Comparison of ENCODE assay signal across 8 cellular contexts in the genomic region with DNA sequence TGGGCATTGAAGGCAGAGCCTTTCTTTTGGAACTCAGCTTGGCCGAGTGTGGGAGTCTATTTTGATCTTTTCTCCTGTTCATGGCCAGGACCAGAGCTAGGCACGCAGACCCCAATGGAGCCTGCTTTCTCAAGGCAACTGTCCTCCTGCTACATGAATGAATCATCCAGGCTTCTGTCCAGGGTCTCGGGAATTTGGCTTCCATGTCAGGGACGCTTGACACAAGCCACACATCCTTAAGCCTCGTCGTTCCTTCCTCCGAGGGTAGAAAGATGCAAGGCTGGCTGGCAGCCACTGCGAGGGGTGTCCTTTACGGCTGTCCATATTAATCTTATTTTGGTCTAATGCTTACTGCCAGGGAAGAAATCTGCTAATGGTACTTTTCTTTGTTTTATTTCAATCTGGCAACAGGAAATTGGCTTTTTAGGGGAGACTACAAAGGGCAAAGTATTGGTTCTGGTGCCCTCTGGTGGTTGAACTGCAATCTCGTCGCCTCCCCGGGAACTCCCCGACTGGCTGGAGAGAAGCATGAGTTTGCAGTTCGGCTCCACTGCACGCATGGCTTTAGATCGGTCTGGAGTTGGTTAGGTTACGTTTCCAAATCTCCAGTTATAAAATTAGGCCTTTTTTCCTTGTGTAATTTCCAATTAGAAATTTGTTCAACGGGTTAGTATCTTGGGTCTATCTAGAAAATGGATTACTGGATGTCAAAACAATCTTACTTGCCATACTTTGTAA.
DNase-seq lines count a peak whose midpoint lies in the region; ATAC-seq, FAIRE-seq and TF ChIP-seq lines count a peak whose summit lies in the region.

No MANE protein-coding gene starts in this region.

- intact Hi-C loops in pancreas (cut with DNase I): loop anchor here in 1 of 3 donors (10.0 kb wide), 1 partner anchor 79 kb away; no protein-coding TSS in a partner anchor

- TF ChIP-seq CTCF in pancreas (IDR thresholded peaks at IDR 0.05) (peak; percentile 84 to 86 (median 85)), thoracic aorta (IDR thresholded peaks at IDR 0.05) (peak; percentile 69)

- H3K27ac ChIP-seq in SJCRH30: no peak overlapping the region
- H3K27ac ChIP-seq in pancreas: no peak overlapping the region
- no peak overlapping the region for H3K27ac ChIP-seq in thoracic aorta

- FAIRE-seq in frontal cortex (lab: Jason Lieb, UNC): peak; percentile 8
- FAIRE-seq in pancreas (lab: Jason Lieb, UNC): peak; percentile 86

- DNase-seq in COR-L47 (lab: John Stamatoyannopoulos, UW) (peak; percentile 80), MG63 (peak; percentile 64), SJCRH30 (peak; percentile 53 to 81), frontal cortex (ENCODE audit: low spot score in 2 of 2) (peak in 1 of 2 donors; percentile 68), pancreas (peak; percentile 66 to 82 (median 74)), thoracic aorta (ENCODE audit: low spot score) (peak; percentile 13)
- peak; percentile 50 for DNase-seq in activated gamma-delta T cell treated with anti-CD3 and anti-CD28 coated beads, Interleukin-2, amount 50 U/mL, for 16 hours (ENCODE audit: low read depth)

- WGBS in pancreas, 2 donors: 26 to 27% methylated on average over 18 of the region's 18 CpGs

- H3K27me3 ChIP-seq in MG63 (no peaks in the 10 kb centered on the region), SJCRH30 (no peaks in the 10 kb centered on the region), pancreas (no peaks in the 10 kb centered on the region), thoracic aorta (replicated peaks; ENCODE audit: insufficient read depth) (no peaks in the 10 kb centered on the region)

- H3K9me3 ChIP-seq in MG63 (no peaks in the 10 kb centered on the region), SJCRH30 (replicated peaks) (no peaks in the 10 kb centered on the region), pancreas (no peaks in the 10 kb centered on the region), thoracic aorta (no peaks in the 10 kb centered on the region)

- H3K4me1 ChIP-seq in SJCRH30 (no peaks in the 10 kb centered on the region; the same call in none of the 2 replicates), pancreas (no peaks in the 10 kb centered on the region), thoracic aorta (ENCODE audit: control insufficient read depth in 1 of 2, low read depth in 2 of 2) (peaks cover 4 to 8% of the 10 kb centered on the region in 2 donors)

- ATAC-seq in GM21619 (IDR thresholded peaks at IDR 0.05; ENCODE audit: unreplicated experiment) (peak; percentile 43), pancreas (peak; percentile 90 to 98 (median 95)), thoracic aorta (ENCODE audit: insufficient number of reproducible peaks, low FRiP score, low read depth) (peak; percentile 87)

- H3K4me3 ChIP-seq in MG63 (no peak overlapping the region), SJCRH30 (peak overlapping the region; percentile 21; the same call in 1 of the 2 replicates), pancreas (no peak overlapping the region), thoracic aorta (peak overlapping the region; percentile 63)

- H3K36me3 ChIP-seq in MG63 (no peaks in the 10 kb centered on the region; the same call in 1 of the 2 replicates), SJCRH30 (no peaks in the 10 kb centered on the region), pancreas (no peaks in the 10 kb centered on the region), thoracic aorta (no peaks in the 10 kb centered on the region)

Comparison
In these comparisons a context has a peak if more than half of its experiments do, and no peak if none do; other contexts are left out.
1. ATAC-seq: peak in every context shown above with its lines; median percentile 95 in pancreas; 87 in thoracic aorta; 43 in GM21619.
2. H3K4me3 ChIP-seq: peak in SJCRH30 (single experiment) and thoracic aorta (single experiment); none in MG63 (single experiment) and pancreas (0 of 4).